ENCODE assay signal across 1 cellular context in genomic region chr14:58200480-58200841, GRCh38.
TF ChIP-seq lines count a peak whose summit lies in the region.

No MANE protein-coding gene starts in this region.

TF ChIP-seq in K562, 482 proteins besides CTCF, POLR2A, EP300 and RAD21:
- TF ChIP-seq ZBTB5 (IDR thresholded peaks at IDR 0.05) (no peak), ARHGAP35 (IDR thresholded peaks at IDR 0.05; ENCODE audit: partially characterized antibody) (no peak), AFF1 (IDR thresholded peaks at IDR 0.05; ENCODE audit: low read depth in 1 of 2, partially characterized antibody in 2 of 2) (no peak), POLR3A (IDR thresholded peaks at IDR 0.05; ENCODE audit: borderline replicate concordance, extremely low read depth, insufficient read depth, insufficient read length) (no peak), ZBTB17 (CRISPR knock-in tag; IDR thresholded peaks at IDR 0.05) (no peak), RFX5 (IDR thresholded peaks at IDR 0.05; ENCODE audit: low read depth, low read length) (no peak), HMBOX1 (IDR thresholded peaks at IDR 0.05) (no peak), ZNF76 (CRISPR knock-in tag; IDR thresholded peaks at IDR 0.05; ENCODE audit: borderline replicate concordance) (no peak), FOXP1 (CRISPR knock-in tag; IDR thresholded peaks at IDR 0.05) (no peak), ZNF431 (CRISPR knock-in tag; IDR thresholded peaks at IDR 0.05) (no peak), HEY1 (CRISPR knock-in tag; IDR thresholded peaks at IDR 0.05; ENCODE audit: borderline replicate concordance) (no peak), ZNF277 (CRISPR knock-in tag; IDR thresholded peaks at IDR 0.05; ENCODE audit: borderline replicate concordance) (no peak), PTBP1 (IDR thresholded peaks at IDR 0.05; ENCODE audit: low read depth, low read length) (no peak), SRSF1 (IDR thresholded peaks at IDR 0.05; ENCODE audit: low read depth, low read length) (no peak), ZNF175 (CRISPR knock-in tag; IDR thresholded peaks at IDR 0.05; ENCODE audit: low read depth) (no peak), ZNF449 (CRISPR knock-in tag; IDR thresholded peaks at IDR 0.05) (no peak), GTF3C2 (IDR thresholded peaks at IDR 0.05; ENCODE audit: borderline replicate concordance, extremely low read depth, insufficient read length) (no peak), PHB2 (IDR thresholded peaks at IDR 0.05; ENCODE audit: low read depth) (no peak), ZNF133 (CRISPR knock-in tag; IDR thresholded peaks at IDR 0.05) (no peak)
